ENCODE assay signal across 1 cellular context in genomic region chr9:131180454-131180853, GRCh38.
TF ChIP-seq lines count a peak whose summit lies in the region.

No MANE protein-coding gene starts in this region.

TF ChIP-seq in IMR-90, 13 proteins besides CTCF, POLR2A, EP300 and RAD21 (continued from another document):
- no peak for TF ChIP-seq BHLHE40 (IDR thresholded peaks at IDR 0.05; ENCODE audit: low read depth, low read length)
TF ChIP-seq in IMR-90: peak in this region for 4.
